ENCODE assay signal across 33 cellular contexts in the genomic region with DNA sequence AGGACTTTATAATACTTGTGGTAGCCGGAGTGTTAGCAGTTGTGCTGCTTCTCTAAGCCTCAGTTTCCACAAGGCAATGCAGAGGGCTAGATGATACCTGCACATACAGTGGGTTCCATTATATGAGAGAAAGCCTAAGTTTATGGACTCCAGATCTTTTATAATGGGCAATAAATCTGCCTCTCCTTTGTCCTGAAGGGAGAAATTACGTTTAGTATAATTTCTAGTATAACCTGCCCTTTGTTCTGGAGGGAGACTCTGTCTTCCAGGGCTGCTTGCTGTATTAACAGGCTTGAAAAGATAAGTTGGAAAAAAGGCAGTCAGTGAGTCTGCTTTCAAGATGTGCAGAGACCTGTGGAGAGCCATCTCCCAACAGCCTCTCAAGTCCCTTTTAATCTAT.
"Had no signal": no experiment of that assay in that cellular context is flagged by ENCODE, and none has a peak within 500 bp of the region (broad histone marks: within the 10 kb centered on the region; RNA-seq: fewer than 3 reads in every experiment).

No MANE protein-coding gene starts in this region.

- DNase-seq: activated B cell treated with CpG ODN at 0.5 μM for 24 hours; activated CD4-positive, alpha-beta memory T cell treated with anti-CD3 and anti-CD28 coated beads for 36 hours; activated CD4-positive, alpha-beta T cell treated with anti-CD3 and anti-CD28 coated beads for 36 hours; activated CD4-positive, alpha-beta T cell treated with anti-CD3 and anti-CD28 coated beads for 48 hours; activated CD4-positive, alpha-beta T cell treated with anti-CD3 and anti-CD28 coated beads, Interleukin-2, amount 50 U/mL, for 1 hour; activated CD4-positive, alpha-beta T cell treated with anti-CD3 and anti-CD28 coated beads, Interleukin-2, amount 50 U/mL, for 4 hours; activated CD4-positive, CD25-positive, alpha-beta regulatory T cell treated with anti-CD3 and anti-CD28 coated beads, Interleukin-2, amount 50 U/mL, for 72 hours; activated CD8-positive, alpha-beta memory T cell treated with anti-CD3 and anti-CD28 coated beads, Interleukin-2, amount 50 U/mL, for 4 hours; activated CD8-positive, alpha-beta T cell treated with anti-CD3 and anti-CD28 coated beads for 36 hours; activated effector memory CD4-positive, alpha-beta T cell treated with anti-CD3 and anti-CD28 coated beads, Interleukin-2, amount 50 U/mL, for 16 hours; activated gamma-delta T cell treated with Interleukin-2 at 50 U/mL for 16 hours; activated naive CD4-positive, alpha-beta T cell; activated naive CD4-positive, alpha-beta T cell treated with anti-CD3 and anti-CD28 coated beads for 36 hours; activated naive CD4-positive, alpha-beta T cell treated with anti-CD3 and anti-CD28 coated beads, Interleukin-2, amount 50 U/mL, for 16 hours; activated naive CD8-positive, alpha-beta T cell treated with anti-CD3 and anti-CD28 coated beads for 36 hours; activated T-cell treated with anti-CD3 and anti-CD28 coated beads for 4 hours; activated T-cell treated with anti-CD3 and anti-CD28 coated beads, Interleukin-2, amount 50 U/mL, for 1 hour; activated T-cell treated with anti-CD3 and anti-CD28 coated beads, Interleukin-2, amount 50 U/mL, for 4 hours; activated T-cell treated with anti-CD3 and anti-CD28 coated beads, Interleukin-2, amount 50 U/mL, for 72 hours; adrenal gland; amniotic stem cell; aorta; body of pancreas; brain microvascular endothelial cell; central memory CD4-positive, alpha-beta T cell; T-helper 1 cell; T-helper 2 cell; T-helper 9 cell had no signal

- H3K27me3 ChIP-seq: adrenal gland, body of pancreas, brain microvascular endothelial cell had no signal

- H3K36me3 ChIP-seq: adrenal gland, brain microvascular endothelial cell, breast epithelium had no signal

- H3K27ac ChIP-seq: adrenal gland, body of pancreas, brain microvascular endothelial cell, breast epithelium, VCaP had no signal

- H3K9me3 ChIP-seq: adrenal gland, body of pancreas, breast epithelium had no signal

- H3K4me1 ChIP-seq: adrenal gland, body of pancreas, breast epithelium had no signal

- FAIRE-seq: TTC549 had no signal

- H3K4me3 ChIP-seq: adrenal gland, body of pancreas, breast epithelium had no signal

- ATAC-seq: activated CD4-positive, alpha-beta T cell treated with anti-CD3 and anti-CD28 coated beads for 36 hours; activated CD8-positive, alpha-beta T cell treated with anti-CD3 and anti-CD28 coated beads for 36 hours; activated naive CD4-positive, alpha-beta T cell treated with anti-CD3 and anti-CD28 coated beads, Interleukin-2, amount 50 U/mL, for 72 hours; activated T-cell treated with anti-CD3 and anti-CD28 coated beads, Interleukin-2, amount 50 U/mL, for 4 hours; activated T-cell treated with anti-CD3 and anti-CD28 coated beads, Interleukin-2, amount 50 U/mL, for 72 hours; activated T-helper 17 cell treated with anti-CD3 and anti-CD28 coated beads, Interleukin-2, amount 50 U/mL, for 72 hours; body of pancreas had no signal
